Comparison of ENCODE assay signal across 8 cellular contexts in the genomic region with DNA sequence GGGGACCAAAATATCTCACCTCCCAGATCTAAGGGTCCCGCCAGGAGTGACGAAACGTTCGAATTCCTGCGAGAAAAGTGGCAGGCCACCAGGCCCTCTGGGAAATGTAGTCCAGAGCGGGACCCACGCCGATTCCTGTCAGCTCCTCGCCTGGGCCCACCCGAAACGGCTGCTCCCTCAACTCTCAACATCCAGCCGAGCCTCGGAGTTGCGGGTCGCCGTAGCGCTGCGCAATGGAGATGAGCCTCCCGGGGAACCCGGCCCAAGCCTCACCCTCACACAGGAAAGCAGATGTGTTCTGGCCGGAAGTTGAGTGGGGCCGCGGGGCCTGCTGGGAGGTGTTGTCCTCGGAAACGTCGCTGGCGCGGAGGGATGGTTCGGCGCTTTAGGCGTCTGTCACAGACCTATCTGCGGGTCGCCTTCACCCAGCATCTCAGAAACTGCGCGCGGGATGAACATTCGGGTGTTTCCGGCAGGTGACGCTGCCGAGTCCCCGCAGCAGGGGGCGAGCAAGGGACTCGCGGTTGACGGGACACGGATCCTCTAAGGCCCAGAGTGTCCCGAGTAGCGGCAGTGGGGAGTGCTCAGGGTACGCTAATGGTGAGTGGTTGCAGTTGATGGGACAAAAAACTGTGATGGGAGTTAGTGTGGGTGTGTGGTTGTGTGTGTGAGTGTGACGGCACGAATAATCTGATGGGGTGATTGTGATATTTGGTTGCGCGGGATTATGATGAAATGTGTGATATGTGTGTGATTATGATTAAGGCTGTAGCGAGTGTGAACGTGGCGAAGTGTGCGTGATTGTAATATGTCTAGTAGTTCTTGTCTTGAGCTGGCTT. TPM values are rescaled to one million over a fixed set of nuclear protein-coding genes. Genes with fewer than 3 reads are reported as not detected.
DNase-seq lines count a peak whose midpoint lies in the region; ATAC-seq and TF ChIP-seq lines count a peak whose summit lies in the region.

A gene (plus strand): TSS at position 341 of the 839 bp plus-strand sequence. CDS start 6,439 bp downstream, outside the sequence.
A gene (minus strand): TSS at position 300 of the 839 bp plus-strand sequence. CDS start 1,124 bp downstream, outside the sequence.

- H3K4me3 Mint-ChIP-seq in T-helper 1 cell treated with Interleukin-12 subunit alpha and Interleukin-12 subunit beta and Interleukin-4 antibody, amounts not matched to agents 30 μg/mL and 1 μg/mL, for 36 hours: peak within 1 kb of the TSS; percentile 92
- H3K4me3 Mint-ChIP-seq in progenitor cell of endocrine pancreas (ENCODE audit: low read depth): peak within 1 kb of the TSS; percentile 87

- peaks cover 55% of the 10 kb centered on the region for H3K36me3 Mint-ChIP-seq in T-helper 1 cell treated with Interleukin-12 subunit alpha and Interleukin-12 subunit beta and Interleukin-4 antibody, amounts not matched to agents 30 μg/mL and 1 μg/mL, for 36 hours (ENCODE audit: low read depth)
- H3K36me3 Mint-ChIP-seq in progenitor cell of endocrine pancreas (ENCODE audit: insufficient read depth): peaks cover 50% of the 10 kb centered on the region

- H3K27me3 ChIP-seq in MG63 (no peaks in the 10 kb centered on the region), upper lobe of right lung (no peaks in the 10 kb centered on the region)

- H3K27ac ChIP-seq in angular gyrus (ENCODE audit: low read depth, low read length): peak within 1 kb of the TSS; percentile 95
- H3K27ac ChIP-seq in upper lobe of right lung: peak within 1 kb of the TSS; percentile 96

- H3K36me3 ChIP-seq in MG63 (no peaks in the 10 kb centered on the region), upper lobe of right lung (no peaks in the 10 kb centered on the region)

- no peaks in the 10 kb centered on the region for H3K27me3 Mint-ChIP-seq in T-helper 1 cell treated with Interleukin-12 subunit alpha and Interleukin-12 subunit beta and Interleukin-4 antibody, amounts not matched to agents 30 μg/mL and 1 μg/mL, for 36 hours (ENCODE audit: low read depth)
- H3K27me3 Mint-ChIP-seq in progenitor cell of endocrine pancreas: no peaks in the 10 kb centered on the region

- TF ChIP-seq CTCF in progenitor cell of endocrine pancreas (IDR thresholded peaks at IDR 0.05; ENCODE audit: unreplicated experiment) (peak; percentile 73), upper lobe of right lung (IDR thresholded peaks at IDR 0.05) (peak; percentile 52)

- H3K4me3 ChIP-seq in MG63 (peak within 1 kb of the TSS; percentile 42), upper lobe of right lung (peak within 1 kb of the TSS; percentile 75)

- H3K9me3 Mint-ChIP-seq in T-helper 1 cell treated with Interleukin-12 subunit alpha and Interleukin-12 subunit beta and Interleukin-4 antibody, amounts not matched to agents 30 μg/mL and 1 μg/mL, for 36 hours: peaks cover 58% of the 10 kb centered on the region
- H3K9me3 Mint-ChIP-seq in progenitor cell of endocrine pancreas (ENCODE audit: low read depth): peaks cover 18% of the 10 kb centered on the region

- H3K27ac Mint-ChIP-seq in T-helper 1 cell treated with Interleukin-12 subunit alpha and Interleukin-12 subunit beta and Interleukin-4 antibody, amounts not matched to agents 30 μg/mL and 1 μg/mL, for 36 hours: peak within 1 kb of the TSS; percentile 95
- peak within 1 kb of the TSS; percentile 88 for H3K27ac Mint-ChIP-seq in progenitor cell of endocrine pancreas

- peak; percentile 92 for DNase-seq in Daoy (ENCODE audit: low read depth)
- DNase-seq in MG63: peak; percentile 36
- peak; percentile 93 for DNase-seq in left ventricle myocardium superior
- DNase-seq in progenitor cell of endocrine pancreas (ENCODE audit: low spot score, unreplicated experiment): peak; percentile 70
- peak; percentile 95 for DNase-seq in upper lobe of right lung

- ATAC-seq in GM21825 (IDR thresholded peaks at IDR 0.05; ENCODE audit: unreplicated experiment): peak; percentile 89
- peak; percentile 99 for ATAC-seq in left ventricle myocardium superior
- ATAC-seq in upper lobe of right lung: peak; percentile 99

- H3K9me3 ChIP-seq in MG63: peaks cover 24% of the 10 kb centered on the region
- H3K9me3 ChIP-seq in upper lobe of right lung: peaks cover 7% of the 10 kb centered on the region

- intact Hi-C loops in left ventricle myocardium superior (cut with micrococcal nuclease) (no loop called here), upper lobe of right lung (cut with DNase I) (no loop called here)

- peaks cover 6% of the 10 kb centered on the region for H3K4me1 ChIP-seq in upper lobe of right lung

- H3K4me1 Mint-ChIP-seq in T-helper 1 cell treated with Interleukin-12 subunit alpha and Interleukin-12 subunit beta and Interleukin-4 antibody, amounts not matched to agents 30 μg/mL and 1 μg/mL, for 36 hours (ENCODE audit: low read depth): peaks cover 27% of the 10 kb centered on the region
- peaks cover 13% of the 10 kb centered on the region for H3K4me1 Mint-ChIP-seq in progenitor cell of endocrine pancreas (ENCODE audit: low read depth)

RNA-seq across cellular contexts. Expression of the first gene that starts in this region (rescaled TPM):
- total RNA-seq in Daoy (2014; rRNA removed; shearing (Covaris generic)): 5.2 and 24.6 TPM in 2 replicates
- total RNA-seq in MG63 (2014; rRNA removed; shearing (Covaris generic); ENCODE audit: low replicate concordance): 0.63 TPM in 1 of 2 replicates, not detected in the other
- 7.4 TPM for total RNA-seq in left ventricle myocardium superior
- 9.0 and 10.3 TPM in 2 replicates for total RNA-seq in progenitor cell of endocrine pancreas
- 7.8 TPM for total RNA-seq in upper lobe of right lung

RNA-seq across cellular contexts. Expression of the second gene that starts in this region (rescaled TPM):
- 5.9 and 9.2 TPM in 2 replicates for total RNA-seq in Daoy (2014; rRNA removed; shearing (Covaris generic))
- 0.03 and 0.25 TPM in 2 replicates for total RNA-seq in MG63 (2014; rRNA removed; shearing (Covaris generic); ENCODE audit: low replicate concordance)
- total RNA-seq in left ventricle myocardium superior (2.8 TPM), progenitor cell of endocrine pancreas (3.9 and 4.8 TPM in 2 replicates), upper lobe of right lung (2.8 TPM)

Comparison
In these comparisons a context has a peak if more than half of its experiments do, and no peak if none do; other contexts are left out.
1. Peak in every context shown above with its lines: DNase-seq, ATAC-seq, H3K4me3 ChIP-seq and H3K27ac ChIP-seq.
2. Peak in DNase-seq and H3K4me3 ChIP-seq in MG63; RNA of the genes that start here not detected or under 1 TPM.
3. DNase-seq: peak in every context shown above with its lines; median percentile 95 in upper lobe of right lung; 93 in left ventricle myocardium superior; 92 in Daoy; 70 in progenitor cell of endocrine pancreas; 36 in MG63.